Comparison of ENCODE assay signal across 10 cellular contexts in the genomic region with DNA sequence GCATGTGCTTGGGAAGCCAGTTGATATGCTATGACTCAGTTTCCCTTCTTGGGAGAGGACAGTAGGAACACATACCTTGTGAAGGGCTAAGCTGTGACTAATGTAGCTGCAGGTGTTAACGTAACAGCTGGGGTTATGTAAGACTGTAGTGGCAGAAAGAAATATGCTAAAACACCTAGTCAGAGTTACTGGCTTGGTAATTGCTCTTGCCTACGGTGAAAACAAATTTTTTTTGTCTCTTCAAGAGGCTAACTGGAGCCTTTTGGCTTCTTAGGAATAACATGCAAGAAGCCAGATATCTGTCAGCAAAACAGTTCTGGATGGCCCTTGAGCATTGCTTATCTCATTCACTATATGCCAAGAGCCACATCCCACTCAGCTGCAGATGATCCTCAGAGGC. TPM values are rescaled to one million over a fixed set of nuclear protein-coding genes. Genes with fewer than 3 reads are reported as not detected.
DNase-seq lines count a peak whose midpoint lies in the region; ATAC-seq and TF ChIP-seq lines count a peak whose summit lies in the region.
"Had no signal": no experiment of that assay in that cellular context is flagged by ENCODE, and none has a peak within 500 bp of the region (broad histone marks: within the 10 kb centered on the region; RNA-seq: fewer than 3 reads in every experiment).

No MANE protein-coding gene starts in this region.

- DNase-seq in MG63 = no peak
- DNase-seq in coronary artery (ENCODE audit: low spot score) = no peak
- DNase-seq in nephron progenitor cell = no peak
- DNase-seq in NCI-H446 (lab: John Stamatoyannopoulos, UW) = no peak
- DNase-seq in NCI-H1092 (lab: John Stamatoyannopoulos, UW) = no peak
- no peak for DNase-seq in NCI-H345 (lab: John Stamatoyannopoulos, UW)
- DNase-seq: SHP77 treated with DMSO at 0.1 percent for 48 hours had no signal

- H3K4me1 Mint-ChIP-seq in nephron progenitor cell = peaks cover 63% of the 10 kb centered on the region

- H3K9ac ChIP-seq in BLaER1 treated with 17β-estradiol and CSF1 and Interleukin-3, amounts not matched to agents 10 nM and 100 nM = peak overlapping the region; percentile 74 to 86 (median 82); a peak in 20 of 22 replicates

- H3K4me3 ChIP-seq in BLaER1 treated with 17β-estradiol and CSF1 and Interleukin-3, amounts not matched to agents 10 nM and 100 nM = peak overlapping the region; percentile 63 to 86 (median 74)
- peak overlapping the region; percentile 89 for H3K4me3 ChIP-seq in MG63
- H3K4me3 ChIP-seq in coronary artery = peak overlapping the region; percentile 81

- H3K36me3 ChIP-seq in BLaER1 treated with 17β-estradiol and CSF1 and Interleukin-3, amounts not matched to agents 10 nM and 100 nM = peaks cover 0 to 4% (median 0%) of the 10 kb centered on the region in 11 experiments; a peak in 2 of 22 replicates
- H3K36me3 ChIP-seq in MG63 = no peaks in the 10 kb centered on the region

- H3K9me3 ChIP-seq in BLaER1 treated with 17β-estradiol and CSF1 and Interleukin-3, amounts not matched to agents 10 nM and 100 nM (replicated peaks in 1 of 11) = no peaks in the 10 kb centered on the region
- no peaks in the 10 kb centered on the region; the same call in 1 of the 2 replicates for H3K9me3 ChIP-seq in MG63
- H3K9me3 ChIP-seq: mucosa of descending colon had no signal

- peaks cover 0 to 36% (median 4%) of the 10 kb centered on the region in 11 experiments; a peak in 8 of 22 replicates for H4K20me1 ChIP-seq in BLaER1 treated with 17β-estradiol and CSF1 and Interleukin-3, amounts not matched to agents 10 nM and 100 nM

- H3K4me3 Mint-ChIP-seq in nephron progenitor cell = peak overlapping the region; percentile 92

- no peaks in the 10 kb centered on the region for H3K9me3 Mint-ChIP-seq in nephron progenitor cell

- H3K27ac Mint-ChIP-seq in nephron progenitor cell = no peak overlapping the region

- H3K4me1 ChIP-seq in BLaER1 treated with 17β-estradiol and CSF1 and Interleukin-3, amounts not matched to agents 10 nM and 100 nM = peaks cover 66 to 77% (median 74%) of the 10 kb centered on the region in 10 experiments

- H3K4me2 ChIP-seq in BLaER1 treated with 17β-estradiol and CSF1 and Interleukin-3, amounts not matched to agents 10 nM and 100 nM = peak overlapping the region; percentile 92 to 99 (median 95)

- H3K36me3 Mint-ChIP-seq in nephron progenitor cell (ENCODE audit: low read depth) = peaks cover 13% of the 10 kb centered on the region

- H3K27me3 ChIP-seq in BLaER1 treated with 17β-estradiol and CSF1 and Interleukin-3, amounts not matched to agents 10 nM and 100 nM = no peaks in the 10 kb centered on the region
- H3K27me3 ChIP-seq in MG63 = no peaks in the 10 kb centered on the region

- H3K27ac ChIP-seq in BLaER1 treated with 17β-estradiol and CSF1 and Interleukin-3, amounts not matched to agents 10 nM and 100 nM = peak overlapping the region in 6 of 11 experiments; percentile 72 to 82 (median 80); a peak in 7 of 22 replicates
- H3K27ac ChIP-seq in coronary artery = peak overlapping the region in 1 of 2 donors; percentile 89

- TF ChIP-seq CTCF in coronary artery (IDR thresholded peaks at IDR 0.05) (no peak), nephron progenitor cell (IDR thresholded peaks at IDR 0.05) (no peak)

- H3K27me3 Mint-ChIP-seq in nephron progenitor cell (ENCODE audit: low read depth, poor library complexity) = peaks cover 5% of the 10 kb centered on the region

- no peak for ATAC-seq in GM19395 (IDR thresholded peaks at IDR 0.05; ENCODE audit: unreplicated experiment)
- ATAC-seq: mucosa of descending colon had no signal

RNA-seq across cellular contexts. Expression of a gene that starts 1.4 kb away (rescaled TPM):
- total RNA-seq in MG63 (2014; rRNA removed; shearing (Covaris generic); ENCODE audit: low replicate concordance) = 2.5 and 2.9 TPM in 2 replicates

RNA-seq across cellular contexts. Expression of a gene that starts 52.2 kb away (rescaled TPM):
- total RNA-seq in MG63 (2014; rRNA removed; shearing (Covaris generic); ENCODE audit: low replicate concordance) = 7.6 TPM in 1 of 2 replicates, not detected in the other
